Comparison of ENCODE assay signal across 24 cellular contexts in genomic region chr5:155996123-155996522, GRCh38.
"Had no signal": no experiment of that assay in that cellular context is flagged by ENCODE, and none has a peak within 500 bp of the region (broad histone marks: within the 10 kb centered on the region; RNA-seq: fewer than 3 reads in every experiment).

No MANE protein-coding gene starts in this region.

- H3K4me1 ChIP-seq: colonic mucosa, foreskin keratinocyte, gastroesophageal sphincter, heart left ventricle, left lung, lower lobe of right lung had no signal

- H3K4me3 ChIP-seq: colonic mucosa, gastroesophageal sphincter, heart left ventricle, hepatocyte, left lung, lower lobe of right lung, mucosa of descending colon had no signal

- H3K36me3 ChIP-seq: colonic mucosa, gastroesophageal sphincter, heart left ventricle, left lung, lower lobe of right lung had no signal

- H3K9me3 ChIP-seq: colonic mucosa, gastroesophageal sphincter, heart left ventricle, left lung, lower lobe of right lung, mucosa of descending colon had no signal

- H3K4me1 Mint-ChIP-seq: endodermal cell, immature natural killer cell, mesothelial cell of epicardium had no signal

- H3K36me3 Mint-ChIP-seq: mesothelial cell of epicardium had no signal

- DNase-seq: cerebellar nuclear complex; colonic mucosa; cortex of kidney; effector CD8-positive, alpha-beta T cell; effector memory CD8-positive, alpha-beta T cell; endodermal cell; erythroblast; foreskin keratinocyte; heart left ventricle; hypothalamus; immature natural killer cell; islet precursor cell; left cardiac atrium; left ventricle myocardium superior; lower lobe of right lung; mesenchymal stem cell; mucosa of descending colon had no signal

- H3K27ac ChIP-seq: colonic mucosa, epithelial cell of prostate, foreskin keratinocyte, gastroesophageal sphincter, heart left ventricle, hepatocyte, left lung, lower lobe of right lung had no signal

- H3K27ac Mint-ChIP-seq: dendritic cell treated with granulocyte-macrophage colony-stimulating factor and Interleukin-4, amounts not matched to agents 40 ng/mL and 50 ng/mL, for 4 days; endodermal cell; immature natural killer cell; mesothelial cell of epicardium had no signal

- H3K9me3 Mint-ChIP-seq: dendritic cell treated with granulocyte-macrophage colony-stimulating factor and Interleukin-4, amounts not matched to agents 40 ng/mL and 50 ng/mL, for 4 days; effector memory CD8-positive, alpha-beta T cell; endodermal cell; immature natural killer cell; mesothelial cell of epicardium had no signal

- H3K4me3 Mint-ChIP-seq: dendritic cell treated with granulocyte-macrophage colony-stimulating factor and Interleukin-4, amounts not matched to agents 40 ng/mL and 50 ng/mL, for 4 days; effector memory CD8-positive, alpha-beta T cell; endodermal cell; immature natural killer cell; mesothelial cell of epicardium had no signal

- H3K27me3 ChIP-seq: colonic mucosa, foreskin keratinocyte, gastroesophageal sphincter, heart left ventricle, left lung had no signal

- ATAC-seq: effector memory CD8-positive, alpha-beta T cell; esophagus mucosa; foreskin keratinocyte; gastroesophageal sphincter; heart left ventricle; left cardiac atrium; left lung; left ventricle myocardium superior; lower lobe of right lung; mucosa of descending colon had no signal

- H3K27me3 Mint-ChIP-seq: dendritic cell treated with granulocyte-macrophage colony-stimulating factor and Interleukin-4, amounts not matched to agents 40 ng/mL and 50 ng/mL, for 4 days had no signal
